ENCODE assay signal across 16 cellular contexts in genomic region chr14:54774824-54775223, GRCh38.
"Had no signal": no experiment of that assay in that cellular context is flagged by ENCODE, and none has a peak within 500 bp of the region (broad histone marks: within the 10 kb centered on the region; RNA-seq: fewer than 3 reads in every experiment).

No MANE protein-coding gene starts in this region.

- H3K9me3 ChIP-seq: colonic mucosa, left lung, prostate gland had no signal

- H3K27ac ChIP-seq: cardiac muscle cell, colonic mucosa, prostate gland had no signal

- H3K4me1 ChIP-seq: prostate gland had no signal

- H3K36me3 ChIP-seq: colonic mucosa, prostate gland had no signal

- H3K4me3 Mint-ChIP-seq: activated naive CD8-positive, alpha-beta T cell had no signal

- H3K27ac Mint-ChIP-seq: activated naive CD8-positive, alpha-beta T cell had no signal

- DNase-seq: activated CD4-positive, alpha-beta T cell treated with anti-CD3 and anti-CD28 coated beads, Interleukin-2, amount 50 U/mL, for 1 hour; activated CD4-positive, CD25-positive, alpha-beta regulatory T cell; activated effector memory CD4-positive, alpha-beta T cell treated with Interleukin-2 at 50 U/mL for 16 hours; activated T-cell treated with anti-CD3 and anti-CD28 coated beads, Interleukin-2, amount 50 U/mL, for 1 hour; colonic mucosa; effector CD4-positive, alpha-beta T cell; foreskin melanocyte; islet precursor cell; left lung; stimulated activated CD4-positive, alpha-beta T cell treated with anti-CD3 and anti-CD28 coated beads, Interleukin-4, amount 100 ng/mL, for 1 hour; stimulated activated CD8-positive, alpha-beta memory T cell treated with anti-CD3 and anti-CD28 coated beads, Interleukin-4, amount 100 ng/mL, for 48 hours; stimulated activated naive CD8-positive, alpha-beta T cell treated with anti-CD3 and anti-CD28 coated beads, Interleukin-15, Interleukin-2, amounts not matched to agents 100 U/mL and 50 U/mL, for 24 hours; T-helper 2 cell had no signal

- ATAC-seq: stimulated activated naive CD8-positive, alpha-beta T cell treated with anti-CD3 and anti-CD28 coated beads, Interleukin-15, Interleukin-2, amounts not matched to agents 100 U/mL and 50 U/mL, for 24 hours had no signal

- H3K36me3 Mint-ChIP-seq: activated naive CD8-positive, alpha-beta T cell had no signal

- H3K4me3 ChIP-seq: cardiac muscle cell, colonic mucosa, left lung, prostate gland had no signal

- H3K27me3 ChIP-seq: cardiac muscle cell, colonic mucosa, left lung had no signal
